ENCODE assay signal across 8 cellular contexts in the genomic region with DNA sequence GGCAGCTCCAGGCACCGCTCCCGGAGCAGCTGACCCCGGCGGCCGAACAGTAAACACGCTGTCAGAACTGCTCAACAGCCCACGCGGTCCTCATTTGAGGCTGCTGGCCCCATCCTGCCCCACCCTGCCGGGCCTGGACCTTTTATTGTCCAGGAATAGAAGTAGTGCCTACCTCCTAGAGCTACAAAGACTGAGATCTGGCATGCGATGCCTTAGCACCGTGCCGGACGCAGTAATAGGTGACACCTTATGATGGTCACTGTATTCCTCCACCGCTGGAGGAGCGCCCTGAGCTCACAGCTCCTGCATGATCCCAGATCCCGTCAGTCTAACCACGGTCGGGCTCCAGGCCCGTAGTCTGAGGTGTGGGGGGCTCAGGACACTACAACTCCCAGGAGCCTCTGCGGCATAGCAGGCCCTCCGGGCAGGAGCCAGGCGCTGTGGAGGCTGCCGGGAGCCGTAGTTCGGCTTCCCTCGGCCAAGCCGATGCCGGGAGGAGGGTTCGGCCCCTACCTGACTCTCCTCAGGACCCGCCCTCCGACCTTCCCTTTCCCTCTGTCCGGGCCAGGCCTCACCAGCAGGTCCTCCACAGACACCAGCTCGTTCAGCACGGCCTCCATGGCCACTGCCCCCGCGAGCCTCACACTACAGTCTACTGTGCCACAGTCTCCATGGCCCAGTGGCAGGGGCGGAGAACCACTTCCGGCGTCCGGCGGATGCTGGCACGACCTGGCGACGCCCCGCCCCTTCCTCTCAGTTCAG. TPM values are rescaled to one million over a fixed set of nuclear protein-coding genes. Genes with fewer than 3 reads are reported as not detected.
DNase-seq lines count a peak whose midpoint lies in the region; ATAC-seq and TF ChIP-seq lines count a peak whose summit lies in the region.

A gene (minus strand): TSS at position 697 of the 762 bp plus-strand sequence. CDS start 77 bp downstream, at position 620.

- CTCF ChIA-PET in WTC11 (lab: Charles Lee): interaction anchor here (0.6 to 4.4 kb wide), 32 partner anchors 8 to 350 kb away, joined by 3 to 62 read pairs (median 5); a partner anchor contains a TSS

- peaks cover 21% of the 10 kb centered on the region for H3K4me1 Mint-ChIP-seq in WTC11

- POLR2A ChIA-PET in WTC11 (lab: Charles Lee): interaction anchor here (0.6 to 2.5 kb wide), 3 partner anchors 10 to 66 kb away, joined by 4 to 13 read pairs (median 10); a partner anchor contains a TSS

- ATAC-seq in GM18907 (IDR thresholded peaks at IDR 0.05; ENCODE audit: unreplicated experiment): peak; percentile 92
- peak; percentile 93 for ATAC-seq in HG03159 (IDR thresholded peaks at IDR 0.05; ENCODE audit: unreplicated experiment)
- peak; percentile 93 for ATAC-seq in WTC11

- peak; percentile 47 for TF ChIP-seq CTCF in WTC11 (IDR thresholded peaks at IDR 0.05)
- peak; percentile 97 for TF ChIP-seq CTCF in cardiac fibroblast (IDR thresholded peaks at IDR 0.05; ENCODE audit: low read depth, low read length)

- DNase-seq in AG08396 (ENCODE audit: low spot score): peak; percentile 94
- peak; percentile 96 for DNase-seq in NCI-H2227 treated with DMSO at 0.1 percent for 48 hours (lab: John Stamatoyannopoulos, UW)
- peak; percentile 95 for DNase-seq in WTC11 (ENCODE audit: low spot score)
- peak; percentile 89 to 91 for DNase-seq in cardiac fibroblast (ENCODE audit: low read depth in 2 of 2)
- peak; percentile 91 for DNase-seq in inferior parietal cortex (ENCODE audit: extremely low spot score)
- peak; percentile 90 to 92 for DNase-seq in stimulated activated CD4-positive, alpha-beta T cell treated with anti-CD3 and anti-CD28 coated beads, Interleukin-12 subunit alpha, Interleukin-12 subunit beta, amount 100 ng/mL, for 24 hours (ENCODE audit: low read depth in 2 of 2)

- peak within 1 kb of the TSS; percentile 96 for H3K4me3 Mint-ChIP-seq in WTC11

- H3K27me3 Mint-ChIP-seq in WTC11 (ENCODE audit: low read depth): no peaks in the 10 kb centered on the region

- peaks cover 16% of the 10 kb centered on the region for H3K36me3 Mint-ChIP-seq in WTC11

- peak within 1 kb of the TSS; percentile 98 for H3K27ac Mint-ChIP-seq in WTC11

- H3K9me3 Mint-ChIP-seq in WTC11: no peaks in the 10 kb centered on the region

- peak within 1 kb of the TSS; percentile 94 to 97 for H3K4me3 ChIP-seq in cardiac fibroblast (replicated peaks in 1 of 2; ENCODE audit: low read depth in 2 of 2, low read length in 2 of 2)

TF ChIP-seq in WTC11, 78 proteins besides CTCF, POLR2A, EP300 and RAD21 (continues in another document):
- TF ChIP-seq ESRRA (CRISPR knock-in tag; IDR thresholded peaks at IDR 0.05; ENCODE audit: borderline replicate concordance): 0 out of 2 replicates have a peak, but pooled peaks have one; percentile 26
- TF ChIP-seq EMX1 (CRISPR knock-in tag; IDR thresholded peaks at IDR 0.05): 0 out of 2 replicates have a peak, but pooled peaks have one; percentile 60
- TF ChIP-seq, protein P1, sequence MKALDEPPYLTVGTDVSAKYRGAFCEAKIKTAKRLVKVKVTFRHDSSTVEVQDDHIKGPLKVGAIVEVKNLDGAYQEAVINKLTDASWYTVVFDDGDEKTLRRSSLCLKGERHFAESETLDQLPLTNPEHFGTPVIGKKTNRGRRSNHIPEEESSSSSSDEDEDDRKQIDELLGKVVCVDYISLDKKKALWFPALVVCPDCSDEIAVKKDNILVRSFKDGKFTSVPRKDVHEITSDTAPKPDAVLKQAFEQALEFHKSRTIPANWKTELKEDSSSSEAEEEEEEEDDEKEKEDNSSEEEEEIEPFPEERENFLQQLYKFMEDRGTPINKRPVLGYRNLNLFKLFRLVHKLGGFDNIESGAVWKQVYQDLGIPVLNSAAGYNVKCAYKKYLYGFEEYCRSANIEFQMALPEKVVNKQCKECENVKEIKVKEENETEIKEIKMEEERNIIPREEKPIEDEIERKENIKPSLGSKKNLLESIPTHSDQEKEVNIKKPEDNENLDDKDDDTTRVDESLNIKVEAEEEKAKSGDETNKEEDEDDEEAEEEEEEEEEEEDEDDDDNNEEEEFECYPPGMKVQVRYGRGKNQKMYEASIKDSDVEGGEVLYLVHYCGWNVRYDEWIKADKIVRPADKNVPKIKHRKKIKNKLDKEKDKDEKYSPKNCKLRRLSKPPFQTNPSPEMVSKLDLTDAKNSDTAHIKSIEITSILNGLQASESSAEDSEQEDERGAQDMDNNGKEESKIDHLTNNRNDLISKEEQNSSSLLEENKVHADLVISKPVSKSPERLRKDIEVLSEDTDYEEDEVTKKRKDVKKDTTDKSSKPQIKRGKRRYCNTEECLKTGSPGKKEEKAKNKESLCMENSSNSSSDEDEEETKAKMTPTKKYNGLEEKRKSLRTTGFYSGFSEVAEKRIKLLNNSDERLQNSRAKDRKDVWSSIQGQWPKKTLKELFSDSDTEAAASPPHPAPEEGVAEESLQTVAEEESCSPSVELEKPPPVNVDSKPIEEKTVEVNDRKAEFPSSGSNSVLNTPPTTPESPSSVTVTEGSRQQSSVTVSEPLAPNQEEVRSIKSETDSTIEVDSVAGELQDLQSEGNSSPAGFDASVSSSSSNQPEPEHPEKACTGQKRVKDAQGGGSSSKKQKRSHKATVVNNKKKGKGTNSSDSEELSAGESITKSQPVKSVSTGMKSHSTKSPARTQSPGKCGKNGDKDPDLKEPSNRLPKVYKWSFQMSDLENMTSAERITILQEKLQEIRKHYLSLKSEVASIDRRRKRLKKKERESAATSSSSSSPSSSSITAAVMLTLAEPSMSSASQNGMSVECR (CRISPR knock-in tag; IDR thresholded peaks at IDR 0.05; ENCODE audit: borderline replicate concordance): no peak; the same call in 1 of the 2 replicates
- TF ChIP-seq CREB1 (CRISPR knock-in tag; IDR thresholded peaks at IDR 0.05): 0 out of 2 replicates have a peak, but pooled peaks have one; percentile 14
- TF ChIP-seq GABPB1 (CRISPR knock-in tag; IDR thresholded peaks at IDR 0.05): peak; percentile 71
- TF ChIP-seq TCF7 (CRISPR knock-in tag; IDR thresholded peaks at IDR 0.05; ENCODE audit: low read depth): no peak
- TF ChIP-seq, protein P2, sequence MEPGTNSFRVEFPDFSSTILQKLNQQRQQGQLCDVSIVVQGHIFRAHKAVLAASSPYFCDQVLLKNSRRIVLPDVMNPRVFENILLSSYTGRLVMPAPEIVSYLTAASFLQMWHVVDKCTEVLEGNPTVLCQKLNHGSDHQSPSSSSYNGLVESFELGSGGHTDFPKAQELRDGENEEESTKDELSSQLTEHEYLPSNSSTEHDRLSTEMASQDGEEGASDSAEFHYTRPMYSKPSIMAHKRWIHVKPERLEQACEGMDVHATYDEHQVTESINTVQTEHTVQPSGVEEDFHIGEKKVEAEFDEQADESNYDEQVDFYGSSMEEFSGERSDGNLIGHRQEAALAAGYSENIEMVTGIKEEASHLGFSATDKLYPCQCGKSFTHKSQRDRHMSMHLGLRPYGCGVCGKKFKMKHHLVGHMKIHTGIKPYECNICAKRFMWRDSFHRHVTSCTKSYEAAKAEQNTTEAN (CRISPR knock-in tag; IDR thresholded peaks at IDR 0.05): peak; percentile 22; the same call in 1 of the 2 replicates
- TF ChIP-seq RELA (CRISPR knock-in tag; IDR thresholded peaks at IDR 0.05; ENCODE audit: borderline replicate concordance): peak; percentile 44; the same call in 1 of the 2 replicates
- TF ChIP-seq CBFB (CRISPR knock-in tag; IDR thresholded peaks at IDR 0.05; ENCODE audit: low read depth): 0 out of 2 replicates have a peak, but pooled peaks have one; percentile 2
- TF ChIP-seq MYBL2 (CRISPR knock-in tag; IDR thresholded peaks at IDR 0.05): peak; percentile 27; the same call in 1 of the 2 replicates
- TF ChIP-seq, protein P3, sequence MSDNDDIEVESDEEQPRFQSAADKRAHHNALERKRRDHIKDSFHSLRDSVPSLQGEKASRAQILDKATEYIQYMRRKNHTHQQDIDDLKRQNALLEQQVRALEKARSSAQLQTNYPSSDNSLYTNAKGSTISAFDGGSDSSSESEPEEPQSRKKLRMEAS (CRISPR knock-in tag; IDR thresholded peaks at IDR 0.05): peak; percentile 58
- TF ChIP-seq, protein P4, sequence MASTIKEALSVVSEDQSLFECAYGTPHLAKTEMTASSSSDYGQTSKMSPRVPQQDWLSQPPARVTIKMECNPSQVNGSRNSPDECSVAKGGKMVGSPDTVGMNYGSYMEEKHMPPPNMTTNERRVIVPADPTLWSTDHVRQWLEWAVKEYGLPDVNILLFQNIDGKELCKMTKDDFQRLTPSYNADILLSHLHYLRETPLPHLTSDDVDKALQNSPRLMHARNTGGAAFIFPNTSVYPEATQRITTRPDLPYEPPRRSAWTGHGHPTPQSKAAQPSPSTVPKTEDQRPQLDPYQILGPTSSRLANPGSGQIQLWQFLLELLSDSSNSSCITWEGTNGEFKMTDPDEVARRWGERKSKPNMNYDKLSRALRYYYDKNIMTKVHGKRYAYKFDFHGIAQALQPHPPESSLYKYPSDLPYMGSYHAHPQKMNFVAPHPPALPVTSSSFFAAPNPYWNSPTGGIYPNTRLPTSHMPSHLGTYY (CRISPR knock-in tag; IDR thresholded peaks at IDR 0.05): peak; percentile 75; the same call in 1 of the 2 replicates
- no peak for TF ChIP-seq ZNF138 (CRISPR knock-in tag; conservative IDR thresholded peaks at IDR 0.05)
- TF ChIP-seq SP1 (CRISPR knock-in tag; conservative IDR thresholded peaks at IDR 0.05): peak; percentile 90
- TF ChIP-seq FOXK1 (CRISPR knock-in tag; IDR thresholded peaks at IDR 0.05): peak; percentile 95
- no peak for TF ChIP-seq HMGA2 (CRISPR knock-in tag; IDR thresholded peaks at IDR 0.05)
- TF ChIP-seq SMAD4 (CRISPR knock-in tag; IDR thresholded peaks at IDR 0.05): 0 out of 2 replicates have a peak, but pooled peaks have one; percentile 45
- TF ChIP-seq TEAD1 (CRISPR knock-in tag; IDR thresholded peaks at IDR 0.05): peak; percentile 52; the same call in 1 of the 2 replicates
- TF ChIP-seq, protein P5, sequence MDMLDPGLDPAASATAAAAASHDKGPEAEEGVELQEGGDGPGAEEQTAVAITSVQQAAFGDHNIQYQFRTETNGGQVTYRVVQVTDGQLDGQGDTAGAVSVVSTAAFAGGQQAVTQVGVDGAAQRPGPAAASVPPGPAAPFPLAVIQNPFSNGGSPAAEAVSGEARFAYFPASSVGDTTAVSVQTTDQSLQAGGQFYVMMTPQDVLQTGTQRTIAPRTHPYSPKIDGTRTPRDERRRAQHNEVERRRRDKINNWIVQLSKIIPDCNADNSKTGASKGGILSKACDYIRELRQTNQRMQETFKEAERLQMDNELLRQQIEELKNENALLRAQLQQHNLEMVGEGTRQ (CRISPR knock-in tag; IDR thresholded peaks at IDR 0.05): peak; percentile 57; the same call in 1 of the 2 replicates
- TF ChIP-seq ZNF317 (CRISPR knock-in tag; IDR thresholded peaks at IDR 0.05; ENCODE audit: borderline replicate concordance, low read depth): no peak

RNA-seq across cellular contexts. Expression of the gene that starts here (rescaled TPM):
- 121 to 123 TPM (median 122 TPM) in 3 replicates for total RNA-seq in WTC11 (2021)

Comparison
In these comparisons a context has a peak if more than half of its experiments do, and no peak if none do; other contexts are left out.
1. Peak in every context shown above with its lines: DNase-seq, ATAC-seq and H3K4me3 ChIP-seq.